1 cellular context compared by ENCODE assay signal in genomic region chr18:24075731-24076130, GRCh38.
TF ChIP-seq lines count a peak whose summit lies in the region.

No MANE protein-coding gene starts in this region.

TF ChIP-seq in GM23338, 12 proteins besides CTCF, POLR2A, EP300 and RAD21 (continued from another document):
- TF ChIP-seq, protein P1, sequence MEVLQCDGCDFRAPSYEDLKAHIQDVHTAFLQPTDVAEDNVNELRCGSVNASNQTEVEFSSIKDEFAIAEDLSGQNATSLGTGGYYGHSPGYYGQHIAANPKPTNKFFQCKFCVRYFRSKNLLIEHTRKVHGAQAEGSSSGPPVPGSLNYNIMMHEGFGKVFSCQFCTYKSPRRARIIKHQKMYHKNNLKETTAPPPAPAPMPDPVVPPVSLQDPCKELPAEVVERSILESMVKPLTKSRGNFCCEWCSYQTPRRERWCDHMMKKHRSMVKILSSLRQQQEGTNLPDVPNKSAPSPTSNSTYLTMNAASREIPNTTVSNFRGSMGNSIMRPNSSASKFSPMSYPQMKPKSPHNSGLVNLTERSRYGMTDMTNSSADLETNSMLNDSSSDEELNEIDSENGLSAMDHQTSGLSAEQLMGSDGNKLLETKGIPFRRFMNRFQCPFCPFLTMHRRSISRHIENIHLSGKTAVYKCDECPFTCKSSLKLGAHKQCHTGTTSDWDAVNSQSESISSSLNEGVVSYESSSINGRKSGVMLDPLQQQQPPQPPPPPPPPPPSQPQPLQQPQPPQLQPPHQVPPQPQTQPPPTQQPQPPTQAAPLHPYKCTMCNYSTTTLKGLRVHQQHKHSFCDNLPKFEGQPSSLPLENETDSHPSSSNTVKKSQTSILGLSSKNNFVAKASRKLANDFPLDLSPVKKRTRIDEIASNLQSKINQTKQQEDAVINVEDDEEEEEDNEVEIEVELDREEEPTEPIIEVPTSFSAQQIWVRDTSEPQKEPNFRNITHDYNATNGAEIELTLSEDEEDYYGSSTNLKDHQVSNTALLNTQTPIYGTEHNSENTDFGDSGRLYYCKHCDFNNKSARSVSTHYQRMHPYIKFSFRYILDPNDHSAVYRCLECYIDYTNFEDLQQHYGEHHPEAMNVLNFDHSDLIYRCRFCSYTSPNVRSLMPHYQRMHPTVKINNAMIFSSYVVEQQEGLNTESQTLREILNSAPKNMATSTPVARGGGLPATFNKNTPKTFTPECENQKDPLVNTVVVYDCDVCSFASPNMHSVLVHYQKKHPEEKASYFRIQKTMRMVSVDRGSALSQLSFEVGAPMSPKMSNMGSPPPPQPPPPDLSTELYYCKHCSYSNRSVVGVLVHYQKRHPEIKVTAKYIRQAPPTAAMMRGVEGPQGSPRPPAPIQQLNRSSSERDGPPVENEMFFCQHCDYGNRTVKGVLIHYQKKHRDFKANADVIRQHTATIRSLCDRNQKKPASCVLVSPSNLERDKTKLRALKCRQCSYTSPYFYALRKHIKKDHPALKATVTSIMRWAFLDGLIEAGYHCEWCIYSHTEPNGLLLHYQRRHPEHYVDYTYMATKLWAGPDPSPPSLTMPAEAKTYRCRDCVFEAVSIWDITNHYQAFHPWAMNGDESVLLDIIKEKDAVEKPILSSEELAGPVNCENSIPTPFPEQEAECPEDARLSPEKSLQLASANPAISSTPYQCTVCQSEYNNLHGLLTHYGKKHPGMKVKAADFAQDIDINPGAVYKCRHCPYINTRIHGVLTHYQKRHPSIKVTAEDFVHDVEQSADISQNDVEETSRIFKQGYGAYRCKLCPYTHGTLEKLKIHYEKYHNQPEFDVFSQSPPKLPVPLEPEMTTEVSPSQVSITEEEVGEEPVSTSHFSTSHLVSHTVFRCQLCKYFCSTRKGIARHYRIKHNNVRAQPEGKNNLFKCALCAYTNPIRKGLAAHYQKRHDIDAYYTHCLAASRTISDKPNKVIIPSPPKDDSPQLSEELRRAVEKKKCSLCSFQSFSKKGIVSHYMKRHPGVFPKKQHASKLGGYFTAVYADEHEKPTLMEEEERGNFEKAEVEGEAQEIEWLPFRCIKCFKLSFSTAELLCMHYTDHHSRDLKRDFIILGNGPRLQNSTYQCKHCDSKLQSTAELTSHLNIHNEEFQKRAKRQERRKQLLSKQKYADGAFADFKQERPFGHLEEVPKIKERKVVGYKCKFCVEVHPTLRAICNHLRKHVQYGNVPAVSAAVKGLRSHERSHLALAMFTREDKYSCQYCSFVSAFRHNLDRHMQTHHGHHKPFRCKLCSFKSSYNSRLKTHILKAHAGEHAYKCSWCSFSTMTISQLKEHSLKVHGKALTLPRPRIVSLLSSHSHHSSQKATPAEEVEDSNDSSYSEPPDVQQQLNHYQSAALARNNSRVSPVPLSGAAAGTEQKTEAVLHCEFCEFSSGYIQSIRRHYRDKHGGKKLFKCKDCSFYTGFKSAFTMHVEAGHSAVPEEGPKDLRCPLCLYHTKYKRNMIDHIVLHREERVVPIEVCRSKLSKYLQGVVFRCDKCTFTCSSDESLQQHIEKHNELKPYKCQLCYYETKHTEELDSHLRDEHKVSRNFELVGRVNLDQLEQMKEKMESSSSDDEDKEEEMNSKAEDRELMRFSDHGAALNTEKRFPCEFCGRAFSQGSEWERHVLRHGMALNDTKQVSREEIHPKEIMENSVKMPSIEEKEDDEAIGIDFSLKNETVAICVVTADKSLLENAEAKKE (CRISPR knock-in tag; IDR thresholded peaks at IDR 0.05) = no peak
- TF ChIP-seq EZH2phosphoT487 (IDR thresholded peaks at IDR 0.05; ENCODE audit: unreplicated experiment) = no peak
- no peak for TF ChIP-seq EZH2 (IDR thresholded peaks at IDR 0.05; ENCODE audit: low read depth, unreplicated experiment)
- TF ChIP-seq STAT1 (IDR thresholded peaks at IDR 0.05; ENCODE audit: unreplicated experiment) = no peak
- no peak for TF ChIP-seq JUNB (IDR thresholded peaks at IDR 0.05; ENCODE audit: unreplicated experiment)
- TF ChIP-seq CREB1 (CRISPR knock-in tag; IDR thresholded peaks at IDR 0.05; ENCODE audit: low read depth) = no peak
- no peak for TF ChIP-seq NANOG (IDR thresholded peaks at IDR 0.05; ENCODE audit: borderline replicate concordance)
TF ChIP-seq in GM23338: peak in this region for 0.
